In the genomic region with DNA sequence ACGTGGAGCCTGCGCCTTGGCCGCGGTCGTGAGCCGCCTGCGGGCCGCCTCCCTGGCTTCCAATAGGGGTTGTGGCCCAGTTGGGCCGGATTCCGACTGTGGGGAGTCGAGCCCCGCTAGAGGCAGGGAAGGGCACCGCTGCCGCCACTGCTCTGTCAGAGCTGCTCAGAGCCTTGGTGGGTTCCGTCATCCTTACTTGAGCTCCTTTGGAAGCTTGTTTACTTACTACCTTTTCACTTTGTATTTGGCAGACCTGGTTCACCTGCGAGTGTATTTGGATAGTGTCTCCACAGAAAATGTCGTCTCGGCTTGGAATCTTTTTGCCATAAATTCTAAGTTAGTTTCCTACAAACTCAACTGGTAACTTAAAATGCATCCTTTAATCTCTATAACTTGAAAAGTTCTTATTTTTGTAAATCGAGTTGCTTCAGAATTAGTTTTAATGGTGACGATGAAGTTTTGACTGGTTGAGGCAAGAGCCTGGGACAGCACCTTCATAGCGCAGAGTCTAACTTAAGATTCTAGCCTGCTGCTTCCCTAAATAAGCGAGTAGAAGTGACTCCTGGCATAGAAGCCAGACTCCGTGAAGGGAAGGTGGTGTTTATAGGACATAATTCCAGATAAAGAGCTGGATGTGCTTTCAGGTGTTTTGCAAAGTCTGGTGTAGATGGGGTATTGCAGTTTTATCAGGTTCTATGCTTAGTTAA, we compare ENCODE assay signal across 8 cellular contexts. TPM values are rescaled to one million over a fixed set of nuclear protein-coding genes. Genes with fewer than 3 reads are reported as not detected.
A peak's percentile ranks its signal among the peaks of the same experiment; 100 is the strongest.
DNase-seq lines count a peak whose midpoint lies in the region; ATAC-seq, FAIRE-seq and TF ChIP-seq lines count a peak whose summit lies in the region.

No MANE protein-coding gene starts in this region.

- peak overlapping the region; percentile 87 for H3K9ac ChIP-seq in MM.1S (ENCODE audit: low read length)

- H3K27ac ChIP-seq in MM.1S (ENCODE audit: low read length), result peak overlapping the region; percentile 97

- H3K9me3 ChIP-seq in MM.1S (replicated peaks; ENCODE audit: insufficient read depth, low read length), result no peaks in the 10 kb centered on the region

- DNase-seq in MM.1S (peak; percentile 16), bronchial epithelial cell (ENCODE audit: low read depth) (peak; percentile 35), midbrain (lab: John Stamatoyannopoulos, UW) (peak; percentile 50), amniotic stem cell (lab: John Stamatoyannopoulos, UW) (no peak), LoVo (ENCODE audit: low spot score) (no peak), NCI-H2171 (lab: John Stamatoyannopoulos, UW) (no peak)

- peak overlapping the region; percentile 74 for H2AFZ ChIP-seq in MM.1S (ENCODE audit: low read length)

- H3K4me1 ChIP-seq in MM.1S (ENCODE audit: low read length), result peaks cover 16% of the 10 kb centered on the region

- no peaks in the 10 kb centered on the region for H3K9me2 ChIP-seq in MM.1S (replicated peaks; ENCODE audit: insufficient read depth, low read length)

- H3K36me3 ChIP-seq in MM.1S (replicated peaks; ENCODE audit: insufficient read depth, low read length) (0 out of 2 replicates have a peak, but pooled peaks cover 3% of the 10 kb centered on the region), bronchial epithelial cell (ENCODE audit: control insufficient read depth, insufficient read depth, low read length) (no peaks in the 10 kb centered on the region)

- H3K4me3 ChIP-seq in MM.1S (ENCODE audit: low read length) (peak overlapping the region; percentile 96), bronchial epithelial cell (ENCODE audit: low read depth, low read length) (peak overlapping the region; percentile 71)

- peak overlapping the region; percentile 86 for H3K4me2 ChIP-seq in MM.1S (ENCODE audit: low read depth, low read length)

- H4K20me1 ChIP-seq in MM.1S (ENCODE audit: insufficient read depth, low read length), result no peaks in the 10 kb centered on the region

- peaks cover 46% of the 10 kb centered on the region for H3K79me2 ChIP-seq in MM.1S (ENCODE audit: low read length)

- peak; percentile 34 for ATAC-seq in GM21723 (IDR thresholded peaks at IDR 0.05; ENCODE audit: unreplicated experiment)

- FAIRE-seq in bronchial epithelial cell (lab: Jason Lieb, UNC), result no peak

- peaks cover 10% of the 10 kb centered on the region for H3F3A ChIP-seq in MM.1S (ENCODE audit: insufficient read depth, low read length)

- no peaks in the 10 kb centered on the region for H3K27me3 ChIP-seq in MM.1S (replicated peaks; ENCODE audit: insufficient read depth, low read length)
- no peaks in the 10 kb centered on the region for H3K27me3 ChIP-seq in bronchial epithelial cell (ENCODE audit: control insufficient read depth, insufficient read depth, low read length)

- TF ChIP-seq CTCF in GM12873 (IDR thresholded peaks at IDR 0.05; ENCODE audit: insufficient read depth, low read depth, low read length, missing control alignments), result peak; percentile 13
- no peak for TF ChIP-seq CTCF in MM.1S (IDR thresholded peaks at IDR 0.05; ENCODE audit: low read length)
- TF ChIP-seq CTCF in bronchial epithelial cell (IDR thresholded peaks at IDR 0.05; ENCODE audit: insufficient read depth, low read length, severe bottlenecking), result no peak

RNA-seq across cellular contexts. Expression of a gene that starts 0.8 kb away (rescaled TPM):
- 20.3 and 26.9 TPM in 2 replicates for total RNA-seq in bronchial epithelial cell

RNA-seq across cellular contexts. Expression of a gene that starts 41.7 kb away (rescaled TPM):
- 1.3 and 3.3 TPM in 2 replicates for total RNA-seq in bronchial epithelial cell

RNA-seq across cellular contexts. Expression of a gene that starts 48.6 kb away (rescaled TPM):
- total RNA-seq in bronchial epithelial cell, result 0.79 and 2.2 TPM in 2 replicates

RNA-seq across cellular contexts. Expression of a gene that starts 58.6 kb away (rescaled TPM):
- 4.5 and 9.1 TPM in 2 replicates for total RNA-seq in bronchial epithelial cell

RNA-seq across cellular contexts. Expression of a gene that starts 59.1 kb away (rescaled TPM):
- 300 and 621 TPM in 2 replicates for total RNA-seq in bronchial epithelial cell

Comparison
In these comparisons a context has a peak if more than half of its experiments do, and no peak if none do; other contexts are left out.
1. DNase-seq: peak in MM.1S (single experiment), bronchial epithelial cell (single experiment) and midbrain (single experiment); none in amniotic stem cell (single experiment), LoVo (single experiment) and NCI-H2171 (single experiment).